ENCODE assay signal across 4 cellular contexts in genomic region chr5:835933-836612, GRCh38. TPM values are rescaled to one million over a fixed set of nuclear protein-coding genes. Genes with fewer than 3 reads are reported as not detected.
"Had no signal": no experiment of that assay in that cellular context is flagged by ENCODE, and none has a peak within 500 bp of the region (broad histone marks: within the 10 kb centered on the region; RNA-seq: fewer than 3 reads in every experiment).

No MANE protein-coding gene starts in this region.

RNA-seq across cellular contexts. Expression of gene ZDHHC11B, which starts 51.5 kb away (rescaled TPM):
- total RNA-seq: activated CD4-positive, alpha-beta memory T cell treated with anti-CD3 and anti-CD28 coated beads, Interleukin-2, amount 10 ng/mL, durations not matched to agents 7 days and 5 days; activated CD4-positive, alpha-beta T cell treated with anti-CD3 and anti-CD28 coated beads, Interleukin-2, amount 10 ng/mL, durations not matched to agents 24 days and 14 days; renal cortical epithelial cell; T-helper 1 cell treated with Interleukin-12 subunit alpha and Interleukin-12 subunit beta and Interleukin-4 antibody, amounts not matched to agents 30 ng/mL and 1 ng/mL, for 36 hours had no signal
